8 cellular contexts compared by ENCODE assay signal in the genomic region with DNA sequence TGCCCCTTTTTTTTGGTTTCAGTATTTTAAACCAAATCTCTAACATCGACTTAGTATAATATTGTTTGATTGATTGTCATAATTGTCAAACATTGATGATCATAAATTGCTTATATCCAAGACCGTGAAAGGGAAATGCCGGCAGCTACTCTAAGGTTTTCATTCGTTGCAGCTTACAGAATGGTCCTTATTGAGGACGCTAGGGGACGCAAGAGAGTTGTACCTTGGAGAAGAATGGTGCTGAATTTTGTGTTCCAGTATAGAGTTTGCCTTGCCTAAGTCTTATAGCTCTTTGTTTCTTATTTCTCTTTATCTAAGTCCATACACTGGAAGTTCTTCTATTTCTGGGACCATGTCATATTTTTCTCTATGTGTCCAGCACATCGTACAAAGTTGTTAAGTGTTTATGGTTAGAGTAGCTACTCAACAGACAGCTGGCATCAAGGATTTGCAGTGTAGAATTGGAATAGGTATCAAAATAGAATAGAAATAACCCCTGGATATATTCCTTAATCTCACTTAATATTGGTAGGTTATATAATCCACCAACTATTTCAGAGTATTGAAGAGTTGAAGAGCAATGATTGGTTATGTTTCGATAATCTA.
A peak's percentile ranks its signal among the peaks of the same experiment; 100 is the strongest.
DNase-seq lines count a peak whose midpoint lies in the region; ATAC-seq and TF ChIP-seq lines count a peak whose summit lies in the region.
"Not testable (repeated sequence)": the region's sequence is repeated elsewhere in the genome, so short reads cannot be mapped to it uniquely, and the experiment has no call there.

No MANE protein-coding gene starts in this region.

- H3K27ac Mint-ChIP-seq in nephron: peak overlapping the region; percentile 65 to 72 (median 69)
- not testable (repeated sequence) for H3K27ac Mint-ChIP-seq in type B pancreatic cell

- not testable (repeated sequence) for H3K9ac ChIP-seq in Karpas-422 (ENCODE audit: low read length); SK-N-MC (ENCODE audit: insufficient read length)

- WGBS in heart left ventricle, 4 donors: 24 to 27% (median 25%) methylated on average over 8 of the region's 8 CpGs

- H3K27ac ChIP-seq in Karpas-422 (ENCODE audit: low read length); breast epithelium; heart left ventricle: not testable (repeated sequence)
- H3K27ac ChIP-seq in SK-N-MC: peak overlapping the region; percentile 42; the same call in 1 of the 2 replicates

- H4K20me1 ChIP-seq in Karpas-422 (ENCODE audit: insufficient read depth, low read depth, low read length): not testable (repeated sequence)

- not testable (repeated sequence) for TF ChIP-seq POLR2A in breast epithelium (IDR thresholded peaks at IDR 0.05); heart left ventricle (IDR thresholded peaks at IDR 0.05)

- peak; percentile 44 to 65 (median 63) for TF ChIP-seq CTCF in breast epithelium (IDR thresholded peaks at IDR 0.05)
- TF ChIP-seq CTCF in heart left ventricle (IDR thresholded peaks at IDR 0.05): peak; percentile 37 to 62 (median 54)
- TF ChIP-seq CTCF in nephron (IDR thresholded peaks at IDR 0.05; ENCODE audit: unreplicated experiment in 3 of 3): peak; percentile 74 to 78 (median 76)
- TF ChIP-seq CTCF in type B pancreatic cell (conservative IDR thresholded peaks at IDR 0.05): peak; percentile 81

- intact Hi-C loops in breast epithelium (cut with DNase I; ENCODE audit: low total_unique reads); heart left ventricle (cut with DNase I): not testable (repeated sequence)

- H3K9me3 ChIP-seq in Karpas-422 (ENCODE audit: low read length); SK-N-MC (ENCODE audit: low read depth, low read length); breast epithelium; heart left ventricle: not testable (repeated sequence)

- peak overlapping the region; percentile 47 for H3K4me2 ChIP-seq in Karpas-422 (ENCODE audit: low read depth, low read length, poor library complexity, severe bottlenecking)

- not testable (repeated sequence) for H3K9me3 Mint-ChIP-seq in nephron, type B pancreatic cell

- not testable (repeated sequence) for H2AFZ ChIP-seq in Karpas-422 (ENCODE audit: low read length)

- not testable (repeated sequence) for H3K4me3 ChIP-seq in Karpas-422 (ENCODE audit: low read length); breast epithelium; heart left ventricle
- H3K4me3 ChIP-seq in SK-N-MC: peak overlapping the region; percentile 61

- not testable (repeated sequence) for H3K36me3 ChIP-seq in Karpas-422 (ENCODE audit: insufficient read depth, low read length); SK-N-MC (ENCODE audit: insufficient read depth, low read length); breast epithelium; heart left ventricle

- H3K36me3 Mint-ChIP-seq in nephron (ENCODE audit: low read depth); type B pancreatic cell: not testable (repeated sequence)

- H3K4me1 Mint-ChIP-seq in nephron: peaks cover 12% of the 10 kb centered on the region
- not testable (repeated sequence) for H3K4me1 Mint-ChIP-seq in type B pancreatic cell (ENCODE audit: unreplicated experiment)

- ATAC-seq in heart left ventricle: not testable (repeated sequence)

- not testable (repeated sequence) for H3K9me2 ChIP-seq in Karpas-422 (replicated peaks; ENCODE audit: insufficient read depth, low read length)

- not testable (repeated sequence) for H3K27me3 Mint-ChIP-seq in nephron (ENCODE audit: low read depth); type B pancreatic cell

- H3K4me3 Mint-ChIP-seq in nephron: peak overlapping the region; percentile 63 to 79 (median 70)
- H3K4me3 Mint-ChIP-seq in type B pancreatic cell: peak overlapping the region; percentile 75

- DNase-seq in DMS79 treated with DMSO at 0.1 percent for 48 hours (lab: John Stamatoyannopoulos, UW): peak; percentile 75
- DNase-seq in Karpas-422: peak; percentile 91
- peak; percentile 77 for DNase-seq in NCI-H345 (lab: John Stamatoyannopoulos, UW)
- peak; percentile 62 for DNase-seq in SK-N-MC (ENCODE audit: low read depth, low spot score)
- not testable (repeated sequence) for DNase-seq in breast epithelium (ENCODE audit: low spot score in 2 of 2); heart left ventricle; type B pancreatic cell (ENCODE audit: extremely low spot score, unreplicated experiment)

- peaks cover 12% of the 10 kb centered on the region for H3K4me1 ChIP-seq in Karpas-422 (ENCODE audit: low read length)
- not testable (repeated sequence) for H3K4me1 ChIP-seq in breast epithelium, heart left ventricle

- not testable (repeated sequence) for H3K27me3 ChIP-seq in Karpas-422 (ENCODE audit: low read length); breast epithelium
- peaks cover 0 to 13% (median 0%) of the 10 kb centered on the region in 9 donors for H3K27me3 ChIP-seq in heart left ventricle

- not testable (repeated sequence) for H3K79me2 ChIP-seq in Karpas-422 (ENCODE audit: low read length)
